ENCODE assay signal across 25 cellular contexts in the genomic region with DNA sequence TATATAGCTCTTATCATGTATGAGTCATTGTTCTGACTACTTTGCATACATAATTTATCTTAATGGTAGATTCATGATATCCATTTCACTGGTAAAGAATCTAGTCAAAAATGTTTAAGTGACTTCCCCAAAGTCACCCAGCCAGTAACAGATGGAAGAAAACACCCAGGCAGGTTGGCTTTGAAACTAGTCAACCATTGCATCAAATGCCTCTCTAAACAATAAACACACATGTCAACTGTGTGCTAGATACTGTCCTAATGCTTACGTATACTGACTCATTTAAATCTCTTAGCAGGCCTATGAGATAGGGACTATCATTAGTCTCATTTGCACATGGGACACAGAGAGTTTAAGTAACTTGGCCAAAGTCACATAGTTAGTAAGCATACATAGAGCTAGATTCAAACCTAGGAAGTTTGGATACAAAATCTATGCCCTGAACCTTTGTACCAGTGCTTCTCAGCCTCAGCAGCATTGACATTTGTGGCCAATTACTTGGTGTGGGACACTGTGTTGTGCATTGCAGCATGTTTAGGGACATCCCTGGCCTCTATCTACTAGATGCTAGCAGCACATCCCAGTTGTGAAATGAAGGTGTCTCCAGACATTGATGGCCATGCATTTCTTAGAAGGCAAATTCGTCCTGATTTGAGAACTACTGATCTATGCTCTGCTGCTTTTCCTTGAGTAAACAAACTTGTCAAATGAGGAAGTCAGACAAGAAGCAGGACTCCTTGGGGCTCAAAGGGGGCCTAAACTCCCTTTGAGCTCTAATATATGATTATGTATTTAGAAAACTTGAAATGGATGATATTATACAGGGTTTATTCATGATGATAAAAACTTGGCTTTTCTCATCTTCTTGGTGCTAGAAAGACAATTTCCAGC.
"Had no signal": no experiment of that assay in that cellular context is flagged by ENCODE, and none has a peak within 500 bp of the region (broad histone marks: within the 10 kb centered on the region; RNA-seq: fewer than 3 reads in every experiment).

No MANE protein-coding gene starts in this region.

- H3K27me3 Mint-ChIP-seq: activated CD4-positive, alpha-beta T cell treated with anti-CD3 and anti-CD28 coated beads, Interleukin-2, amount 10 ng/mL, durations not matched to agents 24 days and 14 days had no signal

- H3K27me3 ChIP-seq: tibial nerve had no signal

- H3K4me3 ChIP-seq: tibial nerve had no signal

- H3K4me3 Mint-ChIP-seq: activated CD4-positive, alpha-beta memory T cell treated with anti-CD3 and anti-CD28 coated beads for 36 hours; activated CD4-positive, alpha-beta T cell treated with anti-CD3 and anti-CD28 coated beads, Interleukin-2, amount 10 ng/mL, durations not matched to agents 24 days and 14 days; activated naive CD4-positive, alpha-beta T cell treated with anti-CD3 and anti-CD28 coated beads, Interleukin-2, amount 50 U/mL, for 24 hours; activated naive CD8-positive, alpha-beta T cell treated with anti-CD3 and anti-CD28 coated beads, Interleukin-2, amount 50 U/mL, for 24 hours; activated T-cell treated with anti-CD3 and anti-CD28 coated beads, Interleukin-2, amount 50 U/mL, for 24 hours; effector memory CD8-positive, alpha-beta T cell; nephron had no signal

- H3K4me1 ChIP-seq: tibial nerve had no signal

- H3K36me3 Mint-ChIP-seq: activated CD4-positive, alpha-beta memory T cell treated with anti-CD3 and anti-CD28 coated beads for 36 hours; activated naive CD4-positive, alpha-beta T cell treated with anti-CD3 and anti-CD28 coated beads, Interleukin-2, amount 50 U/mL, for 24 hours had no signal

- DNase-seq: activated CD4-positive, alpha-beta memory T cell treated with anti-CD3 and anti-CD28 coated beads for 36 hours; activated CD4-positive, alpha-beta T cell treated with anti-CD3 and anti-CD28 coated beads, Interleukin-2, amount 10 ng/mL, durations not matched to agents 24 days and 14 days; activated CD4-positive, CD25-positive, alpha-beta regulatory T cell treated with anti-CD3 and anti-CD28 coated beads, Interleukin-2, amount 50 U/mL, for 72 hours; activated CD8-positive, alpha-beta memory T cell treated with anti-CD3 and anti-CD28 coated beads, Interleukin-2, amount 50 U/mL, for 4 hours; activated gamma-delta T cell treated with Interleukin-2 at 50 U/mL for 16 hours; activated naive CD8-positive, alpha-beta T cell treated with anti-CD3 and anti-CD28 coated beads, Interleukin-2, amount 50 U/mL, for 24 hours; activated T-cell treated with anti-CD3 and anti-CD28 coated beads, Interleukin-2, amount 50 U/mL, for 24 hours; amygdala; caudate nucleus; cortex of kidney; effector memory CD8-positive, alpha-beta T cell; foreskin fibroblast; head of caudate nucleus; hippocampal formation; left cardiac atrium; left ventricle myocardium superior; posterior cingulate gyrus; right cardiac atrium; stimulated activated CD4-positive, alpha-beta T cell treated with anti-CD3 and anti-CD28 coated beads, Interleukin-15, amount 100 ng/mL, for 24 hours; stimulated activated CD4-positive, alpha-beta T cell treated with anti-CD3 and anti-CD28 coated beads, Interleukin-2, amount 100 ng/mL, for 24 hours; stimulated activated naive CD4-positive, alpha-beta T cell treated with Interleukin-2 at 50 U/mL for 16 hours; T-helper 9 cell had no signal

- H3K4me1 Mint-ChIP-seq: activated CD4-positive, alpha-beta T cell treated with anti-CD3 and anti-CD28 coated beads, Interleukin-2, amount 10 ng/mL, durations not matched to agents 24 days and 14 days; activated naive CD4-positive, alpha-beta T cell treated with anti-CD3 and anti-CD28 coated beads, Interleukin-2, amount 50 U/mL, for 24 hours; activated naive CD8-positive, alpha-beta T cell treated with anti-CD3 and anti-CD28 coated beads, Interleukin-2, amount 50 U/mL, for 24 hours; nephron had no signal

- H3K36me3 ChIP-seq: tibial nerve had no signal

- H3K27ac ChIP-seq: tibial nerve had no signal

- H3K27ac Mint-ChIP-seq: activated CD4-positive, alpha-beta memory T cell treated with anti-CD3 and anti-CD28 coated beads for 36 hours; activated CD4-positive, alpha-beta T cell treated with anti-CD3 and anti-CD28 coated beads, Interleukin-2, amount 10 ng/mL, durations not matched to agents 24 days and 14 days; activated naive CD4-positive, alpha-beta T cell treated with anti-CD3 and anti-CD28 coated beads, Interleukin-2, amount 50 U/mL, for 24 hours; activated naive CD8-positive, alpha-beta T cell treated with anti-CD3 and anti-CD28 coated beads, Interleukin-2, amount 50 U/mL, for 24 hours; activated T-cell treated with anti-CD3 and anti-CD28 coated beads, Interleukin-2, amount 50 U/mL, for 24 hours; effector memory CD8-positive, alpha-beta T cell; nephron had no signal

- ATAC-seq: activated naive CD8-positive, alpha-beta T cell treated with anti-CD3 and anti-CD28 coated beads, Interleukin-2, amount 50 U/mL, for 24 hours; effector memory CD8-positive, alpha-beta T cell; left cardiac atrium; left ventricle myocardium superior; right cardiac atrium had no signal

- H3K9me3 Mint-ChIP-seq: activated CD4-positive, alpha-beta memory T cell treated with anti-CD3 and anti-CD28 coated beads for 36 hours; activated CD4-positive, alpha-beta T cell treated with anti-CD3 and anti-CD28 coated beads, Interleukin-2, amount 10 ng/mL, durations not matched to agents 24 days and 14 days; activated naive CD4-positive, alpha-beta T cell treated with anti-CD3 and anti-CD28 coated beads, Interleukin-2, amount 50 U/mL, for 24 hours; activated naive CD8-positive, alpha-beta T cell treated with anti-CD3 and anti-CD28 coated beads, Interleukin-2, amount 50 U/mL, for 24 hours; activated T-cell treated with anti-CD3 and anti-CD28 coated beads, Interleukin-2, amount 50 U/mL, for 24 hours; effector memory CD8-positive, alpha-beta T cell; nephron had no signal
